ENCODE assay signal across 18 cellular contexts in the genomic region with DNA sequence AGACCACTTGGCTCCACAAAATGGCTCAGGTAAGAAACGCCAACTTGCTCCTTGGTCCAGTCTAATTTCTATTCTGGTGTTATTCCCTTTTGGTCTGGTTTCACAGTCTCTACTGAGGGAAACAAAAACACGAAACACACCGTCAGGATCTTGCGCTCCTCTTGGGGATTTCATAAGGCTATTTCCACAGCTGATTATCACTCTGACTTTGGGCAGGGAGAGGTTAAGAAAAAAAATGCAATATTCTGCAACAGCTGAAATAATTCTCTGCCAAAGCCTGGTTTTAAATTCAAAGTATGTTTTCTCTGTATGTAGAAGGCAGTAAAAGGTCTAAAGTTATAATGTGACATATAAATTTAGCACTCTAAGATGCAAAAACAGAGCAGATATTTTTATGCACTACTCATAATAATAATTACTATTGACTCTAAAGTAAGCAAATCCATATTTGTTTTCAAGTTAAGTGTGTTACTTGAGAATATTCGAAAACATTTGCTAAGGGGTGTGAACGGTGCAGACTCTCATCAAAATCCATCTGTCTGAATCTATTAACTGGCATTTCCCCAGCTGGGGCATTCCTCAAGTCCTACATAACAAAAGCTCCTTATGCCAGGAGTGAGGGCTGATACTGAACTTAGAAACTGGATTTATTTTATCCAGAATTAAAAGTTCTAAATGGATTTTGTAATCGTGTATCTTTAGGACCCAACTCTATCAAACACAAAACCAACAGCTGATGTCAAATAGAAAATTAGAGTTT. TPM values are rescaled to one million over a fixed set of nuclear protein-coding genes. Genes with fewer than 3 reads are reported as not detected.
A peak's percentile ranks its signal among the peaks of the same experiment; 100 is the strongest.
DNase-seq lines count a peak whose midpoint lies in the region; TF ChIP-seq lines count a peak whose summit lies in the region.
"Had no signal": no experiment of that assay in that cellular context is flagged by ENCODE, and none has a peak within 500 bp of the region (broad histone marks: within the 10 kb centered on the region; RNA-seq: fewer than 3 reads in every experiment).

No MANE protein-coding gene starts in this region.

- no peaks in the 10 kb centered on the region for H3K9me3 ChIP-seq in effector memory CD4-positive, alpha-beta T cell (ENCODE audit: control insufficient read depth, low read length)
- H3K9me3 ChIP-seq: neutrophil, right lobe of liver, upper lobe of left lung had no signal

- H3K9me3 Mint-ChIP-seq in endothelial cell (ENCODE audit: unreplicated experiment) (no peaks in the 10 kb centered on the region), osteocyte (ENCODE audit: unreplicated experiment) (no peaks in the 10 kb centered on the region)
- H3K9me3 Mint-ChIP-seq: activated CD4-positive, alpha-beta T cell treated with anti-CD3 and anti-CD28 coated beads, Interleukin-2, amount 10 ng/mL, durations not matched to agents 7 days and 5 days; activated naive CD8-positive, alpha-beta T cell treated with anti-CD3 and anti-CD28 coated beads, Interleukin-2, amount 10 ng/mL, durations not matched to agents 7 days and 5 days; H9 had no signal

- H3K4me3 ChIP-seq in effector memory CD4-positive, alpha-beta T cell (ENCODE audit: insufficient read depth, low read depth, low read length, poor library complexity, severe bottlenecking) = no peak overlapping the region
- H3K4me3 ChIP-seq: GM12878, right lobe of liver, upper lobe of left lung had no signal

- H3K27ac Mint-ChIP-seq in endothelial cell (ENCODE audit: unreplicated experiment) (peak overlapping the region; percentile 3), osteocyte (ENCODE audit: unreplicated experiment) (peak overlapping the region; percentile 74)
- H3K27ac Mint-ChIP-seq: activated CD4-positive, alpha-beta T cell treated with anti-CD3 and anti-CD28 coated beads, Interleukin-2, amount 10 ng/mL, durations not matched to agents 7 days and 5 days; activated naive CD8-positive, alpha-beta T cell treated with anti-CD3 and anti-CD28 coated beads, Interleukin-2, amount 10 ng/mL, durations not matched to agents 7 days and 5 days had no signal

- TF ChIP-seq CTCF in endothelial cell (IDR thresholded peaks at IDR 0.05; ENCODE audit: unreplicated experiment) (no peak), osteocyte (IDR thresholded peaks at IDR 0.05) (no peak)

- H3K27me3 Mint-ChIP-seq in endothelial cell (ENCODE audit: unreplicated experiment) = no peaks in the 10 kb centered on the region
- no peaks in the 10 kb centered on the region for H3K27me3 Mint-ChIP-seq in osteocyte (ENCODE audit: unreplicated experiment)
- H3K27me3 Mint-ChIP-seq: activated naive CD8-positive, alpha-beta T cell treated with anti-CD3 and anti-CD28 coated beads, Interleukin-2, amount 10 ng/mL, durations not matched to agents 7 days and 5 days had no signal

- H3K27ac ChIP-seq in effector memory CD4-positive, alpha-beta T cell (ENCODE audit: insufficient read depth, low read length, poor library complexity, severe bottlenecking) = no peak overlapping the region
- H3K27ac ChIP-seq: neutrophil, right lobe of liver had no signal

- H3K4me1 Mint-ChIP-seq in endothelial cell (ENCODE audit: unreplicated experiment) (peaks cover 37% of the 10 kb centered on the region), osteocyte (ENCODE audit: unreplicated experiment) (peaks cover 49% of the 10 kb centered on the region)
- H3K4me1 Mint-ChIP-seq: activated CD4-positive, alpha-beta T cell treated with anti-CD3 and anti-CD28 coated beads, Interleukin-2, amount 10 ng/mL, durations not matched to agents 7 days and 5 days had no signal

- no peak overlapping the region for H3K4me3 Mint-ChIP-seq in endothelial cell (ENCODE audit: unreplicated experiment)
- H3K4me3 Mint-ChIP-seq in osteocyte (ENCODE audit: unreplicated experiment) = peak overlapping the region; percentile 5
- H3K4me3 Mint-ChIP-seq: activated CD4-positive, alpha-beta T cell treated with anti-CD3 and anti-CD28 coated beads, Interleukin-2, amount 10 ng/mL, durations not matched to agents 7 days and 5 days; activated naive CD8-positive, alpha-beta T cell treated with anti-CD3 and anti-CD28 coated beads, Interleukin-2, amount 10 ng/mL, durations not matched to agents 7 days and 5 days; H9 had no signal

- H3K36me3 ChIP-seq in effector memory CD4-positive, alpha-beta T cell (ENCODE audit: control insufficient read depth, insufficient read depth, low read length) = no peaks in the 10 kb centered on the region
- H3K36me3 ChIP-seq: neutrophil, right lobe of liver, upper lobe of left lung had no signal

- H3K27me3 ChIP-seq in effector memory CD4-positive, alpha-beta T cell (replicated peaks; ENCODE audit: control insufficient read depth, insufficient read depth, low read length, poor library complexity, severe bottlenecking) = no peaks in the 10 kb centered on the region
- H3K27me3 ChIP-seq: neutrophil, right lobe of liver, upper lobe of left lung had no signal

- H3K4me1 ChIP-seq in effector memory CD4-positive, alpha-beta T cell (ENCODE audit: control insufficient read depth, insufficient read depth, low read length, poor library complexity, severe bottlenecking) = no peaks in the 10 kb centered on the region
- H3K4me1 ChIP-seq: right lobe of liver had no signal

- peaks cover 17% of the 10 kb centered on the region for H3K36me3 Mint-ChIP-seq in endothelial cell (ENCODE audit: low read depth, unreplicated experiment)
- H3K36me3 Mint-ChIP-seq in osteocyte (ENCODE audit: unreplicated experiment) = no peaks in the 10 kb centered on the region
- H3K36me3 Mint-ChIP-seq: activated naive CD8-positive, alpha-beta T cell treated with anti-CD3 and anti-CD28 coated beads, Interleukin-2, amount 10 ng/mL, durations not matched to agents 7 days and 5 days had no signal

- DNase-seq in EH (ENCODE audit: low read depth) (peak; percentile 47), NCI-H2171 (lab: John Stamatoyannopoulos, UW) (peak; percentile 0), endothelial cell (ENCODE audit: low spot score) (no peak), osteocyte (ENCODE audit: extremely low spot score, unreplicated experiment) (no peak), 8988T (no peak), iPS-NIHi11 (ENCODE audit: low spot score) (no peak)
- no peak for DNase-seq in effector memory CD4-positive, alpha-beta T cell
- DNase-seq: activated CD4-positive, alpha-beta T cell treated with anti-CD3 and anti-CD28 coated beads, Interleukin-2, amount 10 ng/mL, durations not matched to agents 7 days and 5 days; activated naive CD8-positive, alpha-beta T cell treated with anti-CD3 and anti-CD28 coated beads, Interleukin-2, amount 10 ng/mL, durations not matched to agents 7 days and 5 days; activated T-cell treated with anti-CD3 and anti-CD28 coated beads, Interleukin-2, amount 50 U/mL, for 1 hour; C1 segment of cervical spinal cord; H9; mesendoderm; right lobe of liver; stimulated activated CD4-positive, alpha-beta T cell treated with anti-CD3 and anti-CD28 coated beads, Interleukin-4, amount 100 ng/mL, for 24 hours; upper lobe of left lung had no signal

RNA-seq across cellular contexts. Expression of a gene that starts 38.4 kb away (rescaled TPM):
- total RNA-seq in endothelial cell (ENCODE audit: unreplicated experiment) (63.8 TPM), osteocyte (64.8 and 72.0 TPM in 2 replicates)

Comparison
In these comparisons a context has a peak if more than half of its experiments do, and no peak if none do; other contexts are left out.
1. DNase-seq: peak in EH (single experiment) and NCI-H2171 (single experiment); none in endothelial cell (single experiment), osteocyte (single experiment), 8988T (single experiment), iPS-NIHi11 (single experiment) and effector memory CD4-positive, alpha-beta T cell (0 of 3).